Comparison of ENCODE assay signal across 8 cellular contexts in the genomic region with DNA sequence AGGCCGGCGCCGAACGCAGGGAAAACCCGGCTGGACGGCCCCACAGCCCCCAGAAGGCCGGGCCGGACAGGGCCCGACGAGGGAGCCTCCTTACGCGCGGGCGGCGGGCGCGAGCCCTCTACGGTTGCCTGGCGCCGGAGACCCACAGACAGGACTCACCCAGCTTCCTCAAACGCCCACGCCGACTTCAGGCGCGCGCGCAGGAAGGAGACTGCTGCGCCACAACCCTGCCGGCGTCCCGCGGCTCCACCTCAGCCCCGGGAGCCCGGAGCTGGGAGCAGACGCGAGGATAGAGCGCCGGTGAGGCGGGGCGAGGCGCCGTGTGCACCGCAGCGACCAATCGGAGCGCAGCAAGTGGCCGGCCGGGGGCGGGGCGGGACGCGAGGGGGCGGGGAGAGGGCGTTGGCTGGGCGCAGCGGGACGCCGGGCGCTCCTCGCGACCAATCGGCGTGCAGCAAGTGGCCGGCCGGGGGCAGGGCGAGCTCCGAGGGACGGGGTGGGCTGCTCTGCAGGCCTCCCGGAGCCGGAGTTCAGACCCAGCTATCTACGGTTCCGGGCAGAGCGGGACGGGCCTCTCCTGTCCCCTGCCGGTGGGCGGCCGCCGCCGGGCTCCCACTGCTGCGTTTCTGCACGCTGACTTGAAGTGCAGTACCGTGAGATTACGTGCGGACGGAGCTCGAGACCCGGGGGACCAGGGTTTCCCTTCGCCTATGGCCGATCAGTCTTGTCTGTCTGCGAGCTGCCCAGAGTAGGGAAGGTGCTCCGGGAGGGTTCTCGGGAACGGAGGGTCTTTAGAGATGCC. TPM values are rescaled to one million over a fixed set of nuclear protein-coding genes. Genes with fewer than 3 reads are reported as not detected.
DNase-seq lines count a peak whose midpoint lies in the region; ATAC-seq and TF ChIP-seq lines count a peak whose summit lies in the region.

Gene TMEM50B, minus strand, starts transcription at position 296 of the 802 bp plus-strand sequence. CDS start 11,089 bp downstream, outside the sequence.

- H3K27me3 Mint-ChIP-seq in Calu3 (ENCODE audit: unreplicated experiment) (no peaks in the 10 kb centered on the region), endodermal cell (ENCODE audit: insufficient read depth) (no peaks in the 10 kb centered on the region), mesothelial cell of epicardium (ENCODE audit: low read depth) (no peaks in the 10 kb centered on the region)

- BruUV-seq in Calu3 (replicated peaks; lab: Mats Ljungman, UMichigan) = no TSS peak

- intact Hi-C loops in Calu3 (cut with micrococcal nuclease; ENCODE audit: unreplicated experiment) = no loop called here

- 0 to 1% methylated on average over 17 to 93 of the region's 93 CpGs for WGBS in endodermal cell (ENCODE audit: insufficient coverage in 1 of 2, insufficient read length in 1 of 2), 2 experiments

- ATAC-seq in GM21390 (IDR thresholded peaks at IDR 0.05; ENCODE audit: unreplicated experiment) = peak; percentile 86

- H3K27me3 ChIP-seq in HUES48 (ENCODE audit: control insufficient read depth, insufficient read depth, low read length) (no peaks in the 10 kb centered on the region), NT2/D1 (ENCODE audit: insufficient read depth, insufficient read length) (peaks cover 6% of the 10 kb centered on the region), endodermal cell (ENCODE audit: control insufficient read depth, insufficient read depth, low read length, poor library complexity, severe bottlenecking) (no peaks in the 10 kb centered on the region)

- CTCF ChIA-PET in Calu3 (lab: Charles Lee) = interaction anchor here (0.9 to 1.3 kb wide), 6 partner anchors 11 to 540 kb away, joined by 4 to 11 read pairs (median 6); partner anchors contain the start of gene DNAJC28

- H3K27ac Mint-ChIP-seq in Calu3 (ENCODE audit: unreplicated experiment) (peak within 1 kb of the TSS; percentile 48), endodermal cell (peak within 1 kb of the TSS; percentile 96), mesothelial cell of epicardium (peak within 1 kb of the TSS; percentile 98)

- H3K27ac ChIP-seq in HUES48 (ENCODE audit: low read depth, low read length) (peak within 1 kb of the TSS; percentile 83), endodermal cell (ENCODE audit: low read depth, low read length) (peak within 1 kb of the TSS; percentile 64)

- H3K4me3 ChIP-seq in HUES48 (ENCODE audit: low read depth, low read length) (peak within 1 kb of the TSS; percentile 77), NT2/D1 (ENCODE audit: insufficient read length, low read depth) (peak within 1 kb of the TSS; percentile 83), endodermal cell (ENCODE audit: low read length) (peak within 1 kb of the TSS; percentile 99)

- H3K9me3 Mint-ChIP-seq in Calu3 (ENCODE audit: low read depth, unreplicated experiment) (no peaks in the 10 kb centered on the region), endodermal cell (no peaks in the 10 kb centered on the region), mesothelial cell of epicardium (no peaks in the 10 kb centered on the region)

- H3K36me3 ChIP-seq in HUES48 (ENCODE audit: control insufficient read depth, insufficient read depth, low read length) = no peaks in the 10 kb centered on the region
- H3K36me3 ChIP-seq in NT2/D1 (ENCODE audit: insufficient read depth, insufficient read length, low read length) = peaks cover 10% of the 10 kb centered on the region
- H3K36me3 ChIP-seq in endodermal cell (ENCODE audit: control insufficient read depth, insufficient read depth, low read length) = peaks cover 4% of the 10 kb centered on the region

- H3K9ac ChIP-seq in HUES48 (ENCODE audit: low read depth, low read length) (peak within 1 kb of the TSS; percentile 62), NT2/D1 (ENCODE audit: insufficient read length, low read depth) (peak within 1 kb of the TSS; percentile 93), endodermal cell (ENCODE audit: extremely low read depth, low read length, poor library complexity, severe bottlenecking) (peak within 1 kb of the TSS; percentile 80)

- peaks cover 5% of the 10 kb centered on the region; the same call in 1 of the 2 replicates for H3K4me1 ChIP-seq in HUES48 (ENCODE audit: control insufficient read depth, insufficient read depth, low read length)
- H3K4me1 ChIP-seq in NT2/D1 (ENCODE audit: insufficient read depth, insufficient read length) = peaks cover 4% of the 10 kb centered on the region
- no peaks in the 10 kb centered on the region for H3K4me1 ChIP-seq in endodermal cell (ENCODE audit: control insufficient read depth, insufficient read depth, low read length)

- H3K4me1 Mint-ChIP-seq in Calu3 (ENCODE audit: low read depth, unreplicated experiment) (no peaks in the 10 kb centered on the region), endodermal cell (peaks cover 4% of the 10 kb centered on the region), mesothelial cell of epicardium (peaks cover 11% of the 10 kb centered on the region)

- H3K36me3 Mint-ChIP-seq in Calu3 (ENCODE audit: insufficient read depth, unreplicated experiment) (peaks cover 30% of the 10 kb centered on the region), endodermal cell (ENCODE audit: low read depth) (peaks cover 8% of the 10 kb centered on the region), mesothelial cell of epicardium (no peaks in the 10 kb centered on the region)

- DNase-seq in Calu3 (peak; percentile 91), NT2/D1 (ENCODE audit: low read depth, low spot score) (peak; percentile 96), endodermal cell (peak; percentile 98), mesothelial cell of epicardium (ENCODE audit: low spot score in 2 of 2, unreplicated experiment in 2 of 2) (peak; percentile 92 to 93)
- peak; percentile 76 for DNase-seq in activated CD8-positive, alpha-beta memory T cell treated with anti-CD3 and anti-CD28 coated beads, Interleukin-2, amount 50 U/mL, for 1 hour (ENCODE audit: extremely low read depth)
- peak; percentile 97 to 98 for DNase-seq in stimulated activated CD8-positive, alpha-beta memory T cell treated with anti-CD3 and anti-CD28 coated beads, Interleukin-15, amount 100 ng/mL, for 48 hours (ENCODE audit: low read depth in 2 of 2)

- peak within 1 kb of the TSS; percentile 73 for H3K4me3 Mint-ChIP-seq in Calu3 (ENCODE audit: low read depth, unreplicated experiment)
- H3K4me3 Mint-ChIP-seq in endodermal cell = peak within 1 kb of the TSS; percentile 82
- peak within 1 kb of the TSS; percentile 92 for H3K4me3 Mint-ChIP-seq in mesothelial cell of epicardium

- TF ChIP-seq CTCF in Calu3 (IDR thresholded peaks at IDR 0.05; ENCODE audit: unreplicated experiment) (no peak), endodermal cell (conservative IDR thresholded peaks at IDR 0.05) (peak; percentile 68), mesothelial cell of epicardium (IDR thresholded peaks at IDR 0.05; ENCODE audit: unreplicated experiment) (no peak)

- H3K9me3 ChIP-seq in HUES48 (ENCODE audit: control insufficient read depth, insufficient read depth, low read length) (no peaks in the 10 kb centered on the region), NT2/D1 (ENCODE audit: insufficient read depth, low read length) (no peaks in the 10 kb centered on the region), endodermal cell (ENCODE audit: control insufficient read depth, low read length) (no peaks in the 10 kb centered on the region)

RNA-seq across cellular contexts. Expression of gene TMEM50B, which starts in this region (rescaled TPM):
- total RNA-seq in Calu3 (2022) (28.4 and 28.7 TPM in 2 replicates), endodermal cell (10 to 100 TPM; 35.8 to 57.2 TPM), mesothelial cell of epicardium (37.3 to 41.1 TPM (median 39.5 TPM) in 3 replicates)
- polyA plus RNA-seq in endodermal cell (2013, experiment 1 of 2) = 32.3 TPM
- polyA plus RNA-seq in endodermal cell (2013, experiment 2 of 2) = 32.3 TPM

Comparison
In these comparisons a context has a peak if more than half of its experiments do, and no peak if none do; other contexts are left out.
1. Peak in every context shown above with its lines: DNase-seq, ATAC-seq, H3K4me3 ChIP-seq and H3K27ac ChIP-seq.
2. H3K27ac Mint-ChIP-seq: peak in every context shown above with its lines; median percentile 98 in mesothelial cell of epicardium; 96 in endodermal cell; 48 in Calu3.